22 cellular contexts compared by ENCODE assay signal in genomic region chr5:115718853-115719252, GRCh38.
"Had no signal": no experiment of that assay in that cellular context is flagged by ENCODE, and none has a peak within 500 bp of the region (broad histone marks: within the 10 kb centered on the region; RNA-seq: fewer than 3 reads in every experiment).

No MANE protein-coding gene starts in this region.

- H3K27ac ChIP-seq: brain microvascular endothelial cell had no signal

- H3K27me3 ChIP-seq: brain microvascular endothelial cell had no signal

- H3K27ac Mint-ChIP-seq: activated CD8-positive, alpha-beta T cell treated with anti-CD3 and anti-CD28 coated beads, Interleukin-2, amount 10 ng/mL, durations not matched to agents 7 days and 5 days; activated naive CD8-positive, alpha-beta T cell treated with anti-CD3 and anti-CD28 coated beads, Interleukin-2, amount 10 ng/mL, durations not matched to agents 7 days and 5 days; T-helper 17 cell; WTC11 had no signal

- H3K4me3 Mint-ChIP-seq: activated CD8-positive, alpha-beta T cell treated with anti-CD3 and anti-CD28 coated beads, Interleukin-2, amount 10 ng/mL, durations not matched to agents 7 days and 5 days; activated naive CD8-positive, alpha-beta T cell treated with anti-CD3 and anti-CD28 coated beads, Interleukin-2, amount 10 ng/mL, durations not matched to agents 7 days and 5 days; T-helper 17 cell; WTC11 had no signal

- H3K36me3 ChIP-seq: brain microvascular endothelial cell had no signal

- H3K36me3 Mint-ChIP-seq: activated naive CD8-positive, alpha-beta T cell treated with anti-CD3 and anti-CD28 coated beads, Interleukin-2, amount 10 ng/mL, durations not matched to agents 7 days and 5 days had no signal

- DNase-seq: activated CD4-positive, alpha-beta T cell treated with anti-CD3 and anti-CD28 coated beads for 48 hours; activated CD4-positive, alpha-beta T cell treated with anti-CD3 and anti-CD28 coated beads, Interleukin-2, amount 50 U/mL, for 4 hours; activated CD4-positive, CD25-positive, alpha-beta regulatory T cell treated with anti-CD3 and anti-CD28 coated beads, Interleukin-2, amount 50 U/mL, for 72 hours; activated CD8-positive, alpha-beta memory T cell treated with anti-CD3 and anti-CD28 coated beads, Interleukin-2, amount 50 U/mL, for 48 hours; activated CD8-positive, alpha-beta T cell treated with anti-CD3 and anti-CD28 coated beads, Interleukin-2, amount 10 ng/mL, durations not matched to agents 7 days and 5 days; activated naive CD4-positive, alpha-beta T cell treated with anti-CD3 and anti-CD28 coated beads, Interleukin-2, amount 50 U/mL, for 16 hours; activated naive CD8-positive, alpha-beta T cell treated with anti-CD3 and anti-CD28 coated beads, Interleukin-2, amount 10 ng/mL, durations not matched to agents 7 days and 5 days; activated T-cell treated with anti-CD3 and anti-CD28 coated beads, Interleukin-2, amount 50 U/mL, for 1 hour; brain microvascular endothelial cell; Kasumi-1; KBM-7; NCI-H1105 treated with DMSO at 0.1 percent for 48 hours; NCI-H1436 treated with DMSO at 0.1 percent for 48 hours; NCI-H187; NCI-H2081; NCI-H446; NCI-H524; PC-3; SIG-M5; T-helper 17 cell; T-helper 9 cell had no signal

- H3K4me1 Mint-ChIP-seq: activated naive CD8-positive, alpha-beta T cell treated with anti-CD3 and anti-CD28 coated beads, Interleukin-2, amount 10 ng/mL, durations not matched to agents 7 days and 5 days; T-helper 17 cell had no signal

- ATAC-seq: activated CD8-positive, alpha-beta T cell treated with anti-CD3 and anti-CD28 coated beads, Interleukin-2, amount 10 ng/mL, durations not matched to agents 7 days and 5 days; PC-3; T-helper 17 cell; WTC11 had no signal
